12 cellular contexts compared by ENCODE assay signal in the genomic region with DNA sequence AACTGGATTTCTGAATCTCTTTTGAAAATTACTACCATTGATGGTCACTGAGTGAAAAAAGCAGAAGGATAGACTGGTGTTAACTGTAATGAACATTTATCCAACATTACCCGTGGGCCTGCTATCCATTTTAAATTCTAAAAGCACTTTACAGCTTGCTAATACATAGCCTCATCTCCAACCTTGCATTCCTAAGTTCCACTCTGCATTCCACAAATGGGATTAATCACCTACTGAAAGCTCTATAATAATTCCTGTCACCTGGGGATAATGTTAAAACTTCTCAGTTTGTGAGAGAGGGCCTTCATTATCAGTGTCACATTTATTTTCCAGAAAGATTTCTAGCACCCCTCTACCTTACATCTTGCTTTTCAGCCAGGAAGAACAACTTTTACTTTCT. TPM values are rescaled to one million over a fixed set of nuclear protein-coding genes. Genes with fewer than 3 reads are reported as not detected.
A peak's percentile ranks its signal among the peaks of the same experiment; 100 is the strongest.
DNase-seq lines count a peak whose midpoint lies in the region; ATAC-seq and TF ChIP-seq lines count a peak whose summit lies in the region.
"Had no signal": no experiment of that assay in that cellular context is flagged by ENCODE, and none has a peak within 500 bp of the region (broad histone marks: within the 10 kb centered on the region; RNA-seq: fewer than 3 reads in every experiment).

No MANE protein-coding gene starts in this region.

- no peaks in the 10 kb centered on the region for H3K9me3 Mint-ChIP-seq in effector memory CD8-positive, alpha-beta T cell

- peaks cover 24% of the 10 kb centered on the region for H3F3A ChIP-seq in SK-N-SH (replicated peaks; ENCODE audit: insufficient read depth)

- peak overlapping the region; percentile 40 to 92 for H3K27ac ChIP-seq in SK-N-SH (ENCODE audit: low read depth in 2 of 2, low read length in 1 of 2)
- no peak overlapping the region for H3K27ac ChIP-seq in esophagus squamous epithelium
- H3K27ac ChIP-seq in neuronal stem cell (replicated peaks; ENCODE audit: low read length): no peak overlapping the region
- H3K27ac ChIP-seq: right atrium auricular region had no signal

- H3K4ac ChIP-seq in neuronal stem cell (ENCODE audit: low read length): no peak overlapping the region

- no peak for ATAC-seq in effector memory CD8-positive, alpha-beta T cell (replicated peaks)
- ATAC-seq in sciatic nerve: no peak
- ATAC-seq: HCT116 had no signal

- POLR2A ChIA-PET in SK-N-SH (lab: Yijun Ruan, JAX): no interaction called here

- no peaks in the 10 kb centered on the region for H3K9me2 ChIP-seq in SK-N-SH

- H2BK5ac ChIP-seq in neuronal stem cell (ENCODE audit: low read length): no peak overlapping the region

- no peaks in the 10 kb centered on the region for H4K20me1 ChIP-seq in SK-N-SH (ENCODE audit: insufficient read depth)

- H3K4me2 ChIP-seq in SK-N-SH (no peak overlapping the region), neuronal stem cell (ENCODE audit: insufficient read depth, low read length, poor library complexity, severe bottlenecking) (no peak overlapping the region)

- no peak overlapping the region for H4K91ac ChIP-seq in neuronal stem cell (ENCODE audit: low read depth, low read length, poor library complexity)

- TF ChIP-seq POLR2A in esophagus squamous epithelium (IDR thresholded peaks at IDR 0.05): no peak

- no peak overlapping the region for H2BK15ac ChIP-seq in neuronal stem cell (ENCODE audit: low read length)

- peak overlapping the region; percentile 80 for H3K4me3 Mint-ChIP-seq in effector memory CD8-positive, alpha-beta T cell

- H3K36me3 ChIP-seq in SK-N-SH (replicated peaks in 1 of 2; ENCODE audit: control insufficient read depth in 1 of 2, insufficient read depth in 2 of 2, low read length in 1 of 2) (no peaks in the 10 kb centered on the region), esophagus squamous epithelium (no peaks in the 10 kb centered on the region), neuronal stem cell (replicated peaks in 1 of 2; ENCODE audit: control insufficient read depth in 2 of 2, insufficient read depth in 2 of 2, low read length in 2 of 2) (no peaks in the 10 kb centered on the region)
- H3K36me3 ChIP-seq: right atrium auricular region had no signal

- peak in 1 of 2 experiments; percentile 48; a peak in 2 of 4 replicates for TF ChIP-seq EP300 in SK-N-SH (IDR thresholded peaks at IDR 0.05; ENCODE audit: borderline replicate concordance in 1 of 2, low read depth in 1 of 2, low read length in 1 of 2)

- no peak overlapping the region for H3K23ac ChIP-seq in neuronal stem cell (ENCODE audit: low read depth, low read length, poor library complexity)

- peaks cover 59 to 80% of the 10 kb centered on the region in 2 donors for H3K4me1 Mint-ChIP-seq in effector memory CD8-positive, alpha-beta T cell (ENCODE audit: low read depth in 2 of 2)

- peak overlapping the region; percentile 15; the same call in 1 of the 2 replicates for H2AFZ ChIP-seq in SK-N-SH (ENCODE audit: low read depth)
- H2AFZ ChIP-seq in neuronal stem cell (ENCODE audit: low read length): no peak overlapping the region

- no peak overlapping the region for H2AK5ac ChIP-seq in neuronal stem cell (ENCODE audit: low read depth, low read length)

- H3K14ac ChIP-seq in neuronal stem cell (ENCODE audit: low read length): no peak overlapping the region

- WGBS in SK-N-SH (ENCODE audit: low lambda C conversion rate): 33% methylated on average over 1 of the region's 1 CpG
- 50 to 55% methylated on average over 1 of the region's 1 CpG for WGBS in esophagus squamous epithelium, 2 donors
- WGBS in neuronal stem cell (ENCODE audit: extremely low coverage in 2 of 2, insufficient read length in 2 of 2, insufficient replicate concordance in 1 of 2), 2 donors: no CpG with 5 or more reads among the region's 1 CpG

- peak overlapping the region; percentile 98 to 100 for H3K27ac Mint-ChIP-seq in effector memory CD8-positive, alpha-beta T cell

- peak; percentile 73 for DNase-seq in AG10803 (ENCODE audit: low read depth)
- peak; percentile 46 for DNase-seq in EH (ENCODE audit: low read depth)
- DNase-seq in SK-N-SH: no peak
- no peak for DNase-seq in effector memory CD8-positive, alpha-beta T cell
- no peak for DNase-seq in esophagus squamous epithelium (lab: John Stamatoyannopoulos, UW)
- no peak for DNase-seq in sciatic nerve (ENCODE audit: low spot score)
- no peak for DNase-seq in anterior cingulate cortex (lab: John Stamatoyannopoulos, UW)
- no peak for DNase-seq in neuronal stem cell (ENCODE audit: low spot score)
- DNase-seq: amniotic stem cell; stimulated activated CD4-positive, alpha-beta T cell treated with anti-CD3 and anti-CD28 coated beads, Interleukin-4, amount 100 ng/mL, for 4 hours had no signal

- TF ChIP-seq CTCF in AG10803 (conservative IDR thresholded peaks at IDR 0.05; ENCODE audit: low read length): no peak
- no peak for TF ChIP-seq CTCF in SK-N-SH (IDR thresholded peaks at IDR 0.05)
- TF ChIP-seq CTCF in esophagus squamous epithelium (IDR thresholded peaks at IDR 0.05): no peak

- H3K4me3 ChIP-seq in AG10803 (ENCODE audit: low read length): no peak overlapping the region
- no peak overlapping the region for H3K4me3 ChIP-seq in SK-N-SH (ENCODE audit: low read depth in 2 of 2, low read length in 1 of 2)
- no peak overlapping the region for H3K4me3 ChIP-seq in esophagus squamous epithelium
- no peak overlapping the region for H3K4me3 ChIP-seq in neuronal stem cell (ENCODE audit: low read length in 2 of 2)
- H3K4me3 ChIP-seq: right atrium auricular region had no signal

- intact Hi-C loops in esophagus squamous epithelium (cut with DNase I): no loop called here
- intact Hi-C loops in sciatic nerve (cut with DNase I): no loop called here

- H3K9me3 ChIP-seq in SK-N-SH (no peaks in the 10 kb centered on the region), esophagus squamous epithelium (no peaks in the 10 kb centered on the region), neuronal stem cell (replicated peaks in 1 of 2; ENCODE audit: control insufficient read depth in 2 of 2, insufficient read depth in 1 of 2, low read depth in 1 of 2, low read length in 2 of 2) (no peaks in the 10 kb centered on the region)
- H3K9me3 ChIP-seq: right atrium auricular region had no signal

- no peak overlapping the region for H3K18ac ChIP-seq in neuronal stem cell (ENCODE audit: low read length)

- peaks cover 17 to 22% of the 10 kb centered on the region in 2 experiments; a peak in 3 of 4 replicates for H3K4me1 ChIP-seq in SK-N-SH (ENCODE audit: control insufficient read depth in 1 of 2, insufficient read depth in 2 of 2, low read depth in 1 of 2, low read length in 1 of 2)
- H3K4me1 ChIP-seq in esophagus squamous epithelium: no peaks in the 10 kb centered on the region
- H3K4me1 ChIP-seq in neuronal stem cell (ENCODE audit: control insufficient read depth in 2 of 2, insufficient read depth in 1 of 2, low read depth in 1 of 2, low read length in 2 of 2): peaks cover 2 to 4% of the 10 kb centered on the region in 2 donors
- H3K4me1 ChIP-seq: right atrium auricular region had no signal

- H4K8ac ChIP-seq in neuronal stem cell (ENCODE audit: low read depth, low read length): no peak overlapping the region

- H2BK12ac ChIP-seq in neuronal stem cell (ENCODE audit: low read length): no peak overlapping the region

- H3K79me2 ChIP-seq in SK-N-SH (ENCODE audit: insufficient read depth): no peaks in the 10 kb centered on the region

- H3K27me3 Mint-ChIP-seq in effector memory CD8-positive, alpha-beta T cell: no peaks in the 10 kb centered on the region

- no peaks in the 10 kb centered on the region for H3K79me1 ChIP-seq in neuronal stem cell (ENCODE audit: low read depth, low read length)

- no peak overlapping the region for H3K9ac ChIP-seq in SK-N-SH
- no peak overlapping the region for H3K9ac ChIP-seq in neuronal stem cell (ENCODE audit: low read depth, low read length, poor library complexity)

- CTCF ChIA-PET in SK-N-SH (lab: Yijun Ruan, JAX): interaction anchor here (0.7 kb wide), 1 partner anchor 9 kb away, joined by 3 read pairs; no protein-coding TSS in a partner anchor

- TF ChIP-seq RAD21 in SK-N-SH (IDR thresholded peaks at IDR 0.05; ENCODE audit: low read length): no peak

- H2BK120ac ChIP-seq in neuronal stem cell (ENCODE audit: low read depth, low read length): no peak overlapping the region

- H3K36me3 Mint-ChIP-seq in effector memory CD8-positive, alpha-beta T cell (ENCODE audit: insufficient read depth): peaks cover 91% of the 10 kb centered on the region

- H3K27me3 ChIP-seq in SK-N-SH (ENCODE audit: insufficient read depth) (no peaks in the 10 kb centered on the region), esophagus squamous epithelium (no peaks in the 10 kb centered on the region), neuronal stem cell (ENCODE audit: control insufficient read depth in 3 of 3, insufficient read depth in 3 of 3, low read depth in 1 of 3, low read length in 3 of 3) (no peaks in the 10 kb centered on the region)
- H3K27me3 ChIP-seq: right atrium auricular region had no signal

TF ChIP-seq in SK-N-SH, 30 proteins besides CTCF, POLR2A, EP300 and RAD21 (continues in another document):
- TF ChIP-seq TCF12 (IDR thresholded peaks at IDR 0.05) (peak; percentile 74), FOXM1 (IDR thresholded peaks at IDR 0.05; ENCODE audit: low read depth) (no peak), GATA2 (CRISPR knock-in tag; IDR thresholded peaks at IDR 0.05) (no peak), ELF1 (IDR thresholded peaks at IDR 0.05) (no peak), FOSL2 (IDR thresholded peaks at IDR 0.05; ENCODE audit: borderline replicate concordance, low read depth) (0 out of 2 replicates have a peak, but pooled peaks have one; percentile 21), JUND (IDR thresholded peaks at IDR 0.05) (peak; percentile 30; the same call in 1 of the 2 replicates), SMC3 (IDR thresholded peaks at IDR 0.05; ENCODE audit: low read depth, low read length) (no peak), NFIC (IDR thresholded peaks at IDR 0.05; ENCODE audit: borderline replicate concordance) (peak; percentile 7; the same call in 1 of the 2 replicates), RCOR1 (IDR thresholded peaks at IDR 0.05; ENCODE audit: low read length) (no peak), MXI1 (IDR thresholded peaks at IDR 0.05; ENCODE audit: low read depth, low read length) (no peak), NRF1 (IDR thresholded peaks at IDR 0.05; ENCODE audit: low read depth, low read length) (no peak)

RNA-seq across cellular contexts. Expression of a gene that starts 38.2 kb away (rescaled TPM):
- polyA plus RNA-seq in SK-N-SH (2012; rRNA removed): 0.03 and 0.11 TPM in 2 replicates
- 0.05 and 0.06 TPM in 2 replicates for polyA plus RNA-seq in SK-N-SH (2012; cell fraction: cytosol; rRNA removed)
- 0.10 TPM in 1 of 2 replicates, not detected in the other for polyA plus RNA-seq in SK-N-SH (2012; cell fraction: nucleus; rRNA removed)
- total RNA-seq in esophagus squamous epithelium (10 to 100 TPM in 3 of 4 donors, 1 to 10 TPM in 1; 9.2 to 39.1 (median 14.9) TPM), sciatic nerve (62.8 TPM)
- polyA plus RNA-seq in neuronal stem cell (2013, experiment 1 of 2): not detected
- polyA plus RNA-seq in neuronal stem cell (2013, experiment 2 of 2): not detected

Comparison
In these comparisons a context has a peak if more than half of its experiments do, and no peak if none do; other contexts are left out.
1. DNase-seq: peak in AG10803 (single experiment) and EH (single experiment); none in SK-N-SH (single experiment), effector memory CD8-positive, alpha-beta T cell (0 of 3), esophagus squamous epithelium (single experiment), sciatic nerve (single experiment), anterior cingulate cortex (0 of 58) and neuronal stem cell (single experiment).
2. H3K27ac ChIP-seq: peak in SK-N-SH (2 of 2); none in esophagus squamous epithelium (0 of 4) and neuronal stem cell (single experiment).